20 cellular contexts compared by ENCODE assay signal in genomic region chr1:117112063-117112462, GRCh38.
"Had no signal": no experiment of that assay in that cellular context is flagged by ENCODE, and none has a peak within 500 bp of the region (broad histone marks: within the 10 kb centered on the region; RNA-seq: fewer than 3 reads in every experiment).

No MANE protein-coding gene starts in this region.

- H3K36me3 ChIP-seq: neutrophil had no signal

- H3K4me1 ChIP-seq: parathyroid adenoma, spleen, upper lobe of left lung had no signal

- H3K27me3 Mint-ChIP-seq: activated CD4-positive, alpha-beta memory T cell treated with anti-CD3 and anti-CD28 coated beads for 36 hours; activated CD4-positive, alpha-beta T cell treated with anti-CD3 and anti-CD28 coated beads for 36 hours; activated CD8-positive, alpha-beta memory T cell treated with anti-CD3 and anti-CD28 coated beads, Interleukin-2, amount 10 ng/mL, durations not matched to agents 7 days and 5 days; memory B cell; naive B cell; stimulated activated naive B cell treated with anti-CD40 and anti-IgM and Interleukin-4, amounts not matched to agents 10 μg/mL and 1 μg/mL and 100 μg/mL, for 72 hours had no signal

- H3K4me3 ChIP-seq: mucosa of descending colon, spleen, thoracic aorta, upper lobe of left lung had no signal

- H3K27ac Mint-ChIP-seq: activated CD4-positive, alpha-beta memory T cell treated with anti-CD3 and anti-CD28 coated beads for 36 hours; activated CD4-positive, alpha-beta T cell treated with anti-CD3 and anti-CD28 coated beads for 36 hours; activated CD8-positive, alpha-beta memory T cell treated with anti-CD3 and anti-CD28 coated beads, Interleukin-2, amount 10 ng/mL, durations not matched to agents 7 days and 5 days; activated naive CD8-positive, alpha-beta T cell treated with anti-CD3 and anti-CD28 coated beads for 36 hours; memory B cell; stimulated activated naive B cell treated with anti-CD40 and anti-IgM and Interleukin-4, amounts not matched to agents 10 μg/mL and 1 μg/mL and 100 μg/mL, for 72 hours had no signal

- H3K27me3 ChIP-seq: neutrophil, spleen, upper lobe of left lung had no signal

- H3K4me3 Mint-ChIP-seq: activated CD4-positive, alpha-beta memory T cell treated with anti-CD3 and anti-CD28 coated beads for 36 hours; activated CD4-positive, alpha-beta T cell treated with anti-CD3 and anti-CD28 coated beads for 36 hours; activated CD8-positive, alpha-beta memory T cell treated with anti-CD3 and anti-CD28 coated beads, Interleukin-2, amount 10 ng/mL, durations not matched to agents 7 days and 5 days; activated naive CD8-positive, alpha-beta T cell treated with anti-CD3 and anti-CD28 coated beads for 36 hours; memory B cell; naive B cell; stimulated activated naive B cell treated with anti-CD40 and anti-IgM and Interleukin-4, amounts not matched to agents 10 μg/mL and 1 μg/mL and 100 μg/mL, for 72 hours had no signal

- H3K9ac ChIP-seq: parathyroid adenoma had no signal

- H3K4me1 Mint-ChIP-seq: memory B cell, naive B cell had no signal

- DNase-seq: activated CD4-positive, alpha-beta memory T cell treated with anti-CD3 and anti-CD28 coated beads for 36 hours; activated CD4-positive, alpha-beta T cell treated with anti-CD3 and anti-CD28 coated beads for 36 hours; activated CD8-positive, alpha-beta memory T cell treated with anti-CD3 and anti-CD28 coated beads, Interleukin-2, amount 10 ng/mL, durations not matched to agents 7 days and 5 days; activated naive CD4-positive, alpha-beta T cell; activated naive CD8-positive, alpha-beta T cell treated with anti-CD3 and anti-CD28 coated beads for 36 hours; amniotic stem cell; caudate nucleus; foreskin melanocyte; left ventricle myocardium superior; mucosa of descending colon; naive B cell; spleen; stimulated activated CD4-positive, alpha-beta T cell treated with anti-CD3 and anti-CD28 coated beads, Interleukin-4, amount 100 ng/mL, for 4 hours; stimulated activated naive B cell treated with anti-CD40 and anti-IgM and Interleukin-4, amounts not matched to agents 10 μg/mL and 1 μg/mL and 100 μg/mL, for 72 hours; T-helper 2 cell; upper lobe of left lung had no signal

- H3K36me3 Mint-ChIP-seq: memory B cell, naive B cell had no signal

- ATAC-seq: activated CD4-positive, alpha-beta T cell treated with anti-CD3 and anti-CD28 coated beads for 36 hours; activated CD8-positive, alpha-beta memory T cell treated with anti-CD3 and anti-CD28 coated beads, Interleukin-2, amount 10 ng/mL, durations not matched to agents 7 days and 5 days; left ventricle myocardium superior; mucosa of descending colon; stimulated activated naive B cell treated with anti-CD40 and anti-IgM and Interleukin-4, amounts not matched to agents 10 μg/mL and 1 μg/mL and 100 μg/mL, for 72 hours had no signal

- H3K27ac ChIP-seq: neutrophil, parathyroid adenoma, thoracic aorta, upper lobe of left lung had no signal

- H3K9me3 Mint-ChIP-seq: activated CD4-positive, alpha-beta memory T cell treated with anti-CD3 and anti-CD28 coated beads for 36 hours; activated naive CD8-positive, alpha-beta T cell treated with anti-CD3 and anti-CD28 coated beads for 36 hours; memory B cell; naive B cell had no signal

- H3K9me3 ChIP-seq: mucosa of descending colon, neutrophil, spleen, thoracic aorta, upper lobe of left lung had no signal
